In the genomic region with DNA sequence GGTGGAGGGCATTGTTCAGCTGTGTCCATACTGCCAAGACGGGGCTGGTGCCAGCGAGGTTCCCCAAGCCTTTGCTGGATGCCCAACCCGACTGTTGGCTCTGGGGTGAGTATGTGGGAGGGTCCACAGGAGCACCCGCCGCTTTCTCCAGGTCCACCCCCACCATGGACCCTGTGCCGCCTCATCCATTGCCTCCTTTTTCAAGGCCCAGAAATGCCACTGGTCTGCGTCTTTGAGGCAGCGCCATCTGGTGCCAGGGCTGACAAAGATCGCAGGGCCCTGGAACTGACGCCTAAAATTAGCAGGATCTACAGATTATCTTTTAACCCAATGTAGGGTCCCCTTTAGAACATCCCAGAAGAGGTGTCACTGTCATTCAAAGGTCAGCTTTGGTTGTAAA, we compare ENCODE assay signal across 10 cellular contexts. TPM values are rescaled to one million over a fixed set of nuclear protein-coding genes. Genes with fewer than 3 reads are reported as not detected.
DNase-seq lines count a peak whose midpoint lies in the region; ATAC-seq and TF ChIP-seq lines count a peak whose summit lies in the region.
"Had no signal": no experiment of that assay in that cellular context is flagged by ENCODE, and none has a peak within 500 bp of the region (broad histone marks: within the 10 kb centered on the region; RNA-seq: fewer than 3 reads in every experiment).

No MANE protein-coding gene starts in this region.

- H3K27ac Mint-ChIP-seq in MCF 10A (ENCODE audit: low read depth, unreplicated experiment): no peak overlapping the region

- no peaks in the 10 kb centered on the region for H3K9me3 ChIP-seq in muscle layer of colon (ENCODE audit: low read length)
- H3K9me3 ChIP-seq: spleen had no signal

- no TSS peak for BruUV-seq in MCF 10A (replicated peaks; lab: Mats Ljungman, UMichigan)

- no peak overlapping the region for H3K4me3 ChIP-seq in muscle layer of colon (ENCODE audit: low read depth in 1 of 2, low read length in 2 of 2)
- H3K4me3 ChIP-seq: spleen had no signal

- no peak for ATAC-seq in HG02852 (IDR thresholded peaks at IDR 0.05; ENCODE audit: unreplicated experiment)
- no peak for ATAC-seq in GM19328 (IDR thresholded peaks at IDR 0.05; ENCODE audit: unreplicated experiment)

- DNase-seq in C1 segment of cervical spinal cord (lab: John Stamatoyannopoulos, UW) (peak in 10 of 14 donors; percentile 38 to 74 (median 61)), MCF 10A (ENCODE audit: unreplicated experiment) (peak; percentile 43), 8988T (no peak), kidney tubule cell (ENCODE audit: low spot score) (no peak)
- DNase-seq: NCI-H524 treated with DMSO at 0.1 percent for 48 hours, spleen had no signal

- peaks cover 16% of the 10 kb centered on the region for H3K36me3 Mint-ChIP-seq in MCF 10A (ENCODE audit: insufficient read depth, unreplicated experiment)

- no peak overlapping the region for H3K9ac ChIP-seq in muscle layer of colon (ENCODE audit: low read length)

- no peaks in the 10 kb centered on the region for H3K27me3 ChIP-seq in muscle layer of colon (ENCODE audit: control insufficient read depth in 1 of 2, insufficient read depth in 2 of 2, low read length in 2 of 2)

- H3K27ac ChIP-seq in muscle layer of colon (ENCODE audit: low read depth, low read length): peak overlapping the region; percentile 16
- H3K27ac ChIP-seq: spleen had no signal

- no peaks in the 10 kb centered on the region for H3K27me3 Mint-ChIP-seq in MCF 10A (ENCODE audit: insufficient read depth, unreplicated experiment)

- intact Hi-C loops in MCF 10A (cut with micrococcal nuclease): no loop called here

- no peak for TF ChIP-seq CTCF in MCF 10A (IDR thresholded peaks at IDR 0.05; ENCODE audit: unreplicated experiment)

- H3K4me1 ChIP-seq in muscle layer of colon (ENCODE audit: insufficient read depth, low read length): peaks cover 99% of the 10 kb centered on the region

- CTCF ChIA-PET in MCF 10A (lab: Yijun Ruan, JAX): interaction anchor here (0.7 to 1.9 kb wide), 7 partner anchors 11 to 149 kb away, joined by 3 to 6 read pairs (median 5); a partner anchor contains a TSS

- H3K9me3 Mint-ChIP-seq in MCF 10A (ENCODE audit: unreplicated experiment): no peaks in the 10 kb centered on the region

- TF ChIP-seq EP300 in Ishikawa (IDR thresholded peaks at IDR 0.05; ENCODE audit: borderline replicate concordance): no peak

- POLR2A ChIA-PET in MCF 10A (lab: Yijun Ruan, JAX): interaction anchor here (0.7 to 1.1 kb wide), 3 partner anchors 12 to 16 kb away, joined by 3 to 5 read pairs (median 3); no protein-coding TSS in a partner anchor

- no peak overlapping the region for H3K4me3 Mint-ChIP-seq in MCF 10A (ENCODE audit: unreplicated experiment)

- H3K36me3 ChIP-seq in muscle layer of colon (ENCODE audit: insufficient read depth, low read length): peaks cover 13% of the 10 kb centered on the region

- TF ChIP-seq RAD21 in Ishikawa (IDR thresholded peaks at IDR 0.05; ENCODE audit: low read depth): peak; percentile 47; the same call in 1 of the 2 replicates

- H3K4me1 Mint-ChIP-seq in MCF 10A (ENCODE audit: insufficient read depth, unreplicated experiment): peaks cover 41% of the 10 kb centered on the region

TF ChIP-seq in Ishikawa, 13 proteins besides CTCF, POLR2A, EP300 and RAD21:
- no peak for TF ChIP-seq YY1 (IDR thresholded peaks at IDR 0.05; ENCODE audit: low read depth)

RNA-seq across cellular contexts. Expression of a gene that starts 34.6 kb away (rescaled TPM):
- 26.9 and 27.2 TPM in 2 replicates for total RNA-seq in MCF 10A (2022)

Comparison
In these comparisons a context has a peak if more than half of its experiments do, and no peak if none do; other contexts are left out.
1. DNase-seq: peak in C1 segment of cervical spinal cord (10 of 14) and MCF 10A (single experiment); none in 8988T (single experiment) and kidney tubule cell (single experiment).